Comparison of ENCODE assay signal across 18 cellular contexts in the genomic region with DNA sequence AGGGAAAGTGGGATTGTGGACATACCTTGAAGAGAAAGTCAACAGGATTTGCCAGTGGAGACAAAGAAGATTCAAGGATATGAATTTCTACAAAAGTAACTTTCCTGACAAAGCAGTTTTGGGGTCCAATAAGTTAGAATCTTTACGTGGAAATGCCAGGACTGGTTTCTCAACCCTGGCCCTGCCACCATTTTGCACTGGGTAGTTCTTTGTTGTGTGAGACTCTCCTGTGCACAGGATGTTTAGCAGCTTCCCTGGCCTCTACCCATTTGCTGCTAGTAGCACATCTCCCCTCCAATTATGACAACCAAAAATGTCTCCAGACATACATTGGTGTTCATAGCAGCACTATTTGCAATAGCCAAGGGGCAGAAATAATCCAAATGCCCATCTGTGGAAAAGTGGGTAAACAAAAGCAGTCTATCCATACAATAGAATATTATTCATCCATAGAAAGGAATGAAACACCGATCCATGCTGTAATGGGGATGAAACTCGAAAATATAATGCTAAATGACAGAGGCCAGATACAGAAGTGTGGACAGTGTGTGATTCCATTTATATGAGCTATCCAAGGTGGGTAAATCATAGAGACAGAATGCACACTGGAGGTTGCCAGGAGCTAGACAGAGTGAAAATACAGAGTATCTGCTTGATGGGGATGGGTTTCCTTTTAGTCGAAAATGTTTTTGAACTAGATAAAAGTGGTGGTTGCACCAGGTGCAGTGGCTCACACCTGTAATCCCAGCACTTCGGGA.
"Had no signal": no experiment of that assay in that cellular context is flagged by ENCODE, and none has a peak within 500 bp of the region (broad histone marks: within the 10 kb centered on the region; RNA-seq: fewer than 3 reads in every experiment).

No MANE protein-coding gene starts in this region.

- H3K36me3 ChIP-seq: heart left ventricle, tibial nerve had no signal

- DNase-seq: erythroblast; foreskin melanocyte; heart left ventricle; hippocampal formation; left colon; left ventricle myocardium superior; mesenchymal stem cell; midbrain; naive B cell; right cardiac atrium; stimulated activated CD4-positive, alpha-beta T cell treated with anti-CD3 and anti-CD28 coated beads, Interleukin-4, amount 100 ng/mL, for 1 hour; stimulated activated CD8-positive, alpha-beta memory T cell treated with anti-CD3 and anti-CD28 coated beads, Interleukin-4, amount 100 ng/mL, for 48 hours; stimulated activated naive CD8-positive, alpha-beta T cell treated with anti-CD3 and anti-CD28 coated beads, Interleukin-15, Interleukin-2, amounts not matched to agents 100 U/mL and 50 U/mL, for 24 hours had no signal

- H3K27me3 ChIP-seq: heart left ventricle, tibial nerve had no signal

- H3K27me3 Mint-ChIP-seq: dendritic cell treated with granulocyte-macrophage colony-stimulating factor and Interleukin-4, amounts not matched to agents 40 ng/mL and 50 ng/mL, for 4 days had no signal

- ATAC-seq: left colon; right cardiac atrium; stimulated activated effector memory CD8-positive, alpha-beta T cell treated with anti-CD3 and anti-CD28 coated beads, Interleukin-12 subunit alpha, Interleukin-12 subunit beta, amount 100 ng/mL, for 72 hours; stimulated activated naive CD8-positive, alpha-beta T cell treated with anti-CD3 and anti-CD28 coated beads, Interleukin-15, Interleukin-2, amounts not matched to agents 100 U/mL and 50 U/mL, for 24 hours had no signal

- H3K4me3 ChIP-seq: heart left ventricle, lung, tibial nerve had no signal

- H3K4me1 Mint-ChIP-seq: naive B cell; stimulated activated effector memory CD8-positive, alpha-beta T cell treated with anti-CD3 and anti-CD28 coated beads, Interleukin-12 subunit alpha, Interleukin-12 subunit beta, amount 100 ng/mL, for 72 hours had no signal

- H3K9me3 Mint-ChIP-seq: nephron; stimulated activated effector memory CD8-positive, alpha-beta T cell treated with anti-CD3 and anti-CD28 coated beads, Interleukin-12 subunit alpha, Interleukin-12 subunit beta, amount 100 ng/mL, for 72 hours had no signal

- H3K4me3 Mint-ChIP-seq: dendritic cell treated with granulocyte-macrophage colony-stimulating factor and Interleukin-4, amounts not matched to agents 40 ng/mL and 50 ng/mL, for 4 days; naive B cell; nephron; stimulated activated effector memory CD8-positive, alpha-beta T cell treated with anti-CD3 and anti-CD28 coated beads, Interleukin-12 subunit alpha, Interleukin-12 subunit beta, amount 100 ng/mL, for 72 hours had no signal

- H3K4me1 ChIP-seq: tibial nerve had no signal

- H3K36me3 Mint-ChIP-seq: naive B cell; stimulated activated effector memory CD8-positive, alpha-beta T cell treated with anti-CD3 and anti-CD28 coated beads, Interleukin-12 subunit alpha, Interleukin-12 subunit beta, amount 100 ng/mL, for 72 hours had no signal

- H3K27ac ChIP-seq: tibial nerve had no signal

- H3K27ac Mint-ChIP-seq: dendritic cell treated with granulocyte-macrophage colony-stimulating factor and Interleukin-4, amounts not matched to agents 40 ng/mL and 50 ng/mL, for 4 days; naive B cell; stimulated activated effector memory CD8-positive, alpha-beta T cell treated with anti-CD3 and anti-CD28 coated beads, Interleukin-12 subunit alpha, Interleukin-12 subunit beta, amount 100 ng/mL, for 72 hours had no signal

- H3K9me3 ChIP-seq: heart left ventricle, tibial nerve had no signal
